8 cellular contexts compared by ENCODE assay signal in the genomic region with DNA sequence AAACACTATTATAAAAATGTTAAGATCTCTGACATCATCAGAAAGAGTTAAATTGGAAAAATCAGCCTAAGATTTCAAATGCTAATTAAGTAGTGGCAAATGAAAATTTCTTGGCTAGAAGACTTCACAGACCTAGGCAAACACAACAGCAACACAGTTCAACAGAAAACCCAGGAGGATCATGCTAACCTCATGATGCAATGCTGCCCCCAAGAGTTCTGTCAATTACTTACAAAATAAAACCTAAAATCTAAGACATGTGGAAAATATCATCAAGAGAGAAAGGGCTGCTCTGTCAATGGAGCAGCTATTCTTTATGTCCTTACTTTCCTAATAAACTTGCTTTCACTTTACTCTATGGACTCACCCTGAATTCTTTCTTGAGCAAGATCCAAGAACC. TPM values are rescaled to one million over a fixed set of nuclear protein-coding genes. Genes with fewer than 3 reads are reported as not detected.
DNase-seq lines count a peak whose midpoint lies in the region; ATAC-seq and TF ChIP-seq lines count a peak whose summit lies in the region.

No MANE protein-coding gene starts in this region.

- H3K36me3 ChIP-seq in neural cell (ENCODE audit: insufficient read depth, low read length) (no peaks in the 10 kb centered on the region), thyroid gland (no peaks in the 10 kb centered on the region)

- H2AFZ ChIP-seq in neural cell (ENCODE audit: low read depth, low read length), result no peak overlapping the region

- no peak overlapping the region for H3K27ac Mint-ChIP-seq in CD4-positive, alpha-beta T cell

- no peak for TF ChIP-seq POLR2A in thyroid gland (IDR thresholded peaks at IDR 0.05)

- no peak overlapping the region for H3K4me2 ChIP-seq in neural cell (ENCODE audit: low read length)

- POLR2A ChIA-PET in CD4-positive, alpha-beta T cell (lab: Charles Lee), result no interaction called here

- no peak for ATAC-seq in CD4-positive, alpha-beta T cell (ENCODE audit: poor library complexity)
- ATAC-seq in GM19351 (IDR thresholded peaks at IDR 0.05; ENCODE audit: unreplicated experiment) (peak; percentile 63), HG03045 (IDR thresholded peaks at IDR 0.05; ENCODE audit: unreplicated experiment) (no peak), omental fat pad (ENCODE audit: low FRiP score) (no peak)

- H3K9me2 ChIP-seq in neural cell (ENCODE audit: insufficient read depth, low read length), result no peaks in the 10 kb centered on the region

- no peaks in the 10 kb centered on the region for H3K9me3 ChIP-seq in CD4-positive, alpha-beta T cell (ENCODE audit: control insufficient read depth, low read length)
- H3K9me3 ChIP-seq in neural cell (ENCODE audit: low read length) (no peaks in the 10 kb centered on the region), thyroid gland (no peaks in the 10 kb centered on the region)

- no peaks in the 10 kb centered on the region for H4K20me1 ChIP-seq in neural cell (ENCODE audit: insufficient read depth)

- no peaks in the 10 kb centered on the region for H3F3A ChIP-seq in neural cell (ENCODE audit: insufficient read depth, low read length, poor library complexity, severe bottlenecking)

- peak in 5 of 10 experiments; percentile 1 to 9 (median 4) for DNase-seq in CD4-positive, alpha-beta T cell
- DNase-seq in RKO (ENCODE audit: low spot score), result peak; percentile 71
- DNase-seq in dermis microvascular lymphatic vessel endothelial cell (ENCODE audit: low read depth in 2 of 2), result peak; percentile 51 to 66
- no peak for DNase-seq in thyroid gland
- no peak for DNase-seq in omental fat pad (ENCODE audit: low spot score)

- H3K9me3 Mint-ChIP-seq in CD4-positive, alpha-beta T cell, result no peaks in the 10 kb centered on the region

- CTCF ChIA-PET in CD4-positive, alpha-beta T cell (lab: Charles Lee), result interaction anchor here (0.6 kb wide), 1 partner anchor 139 kb away, joined by 3 read pairs; no protein-coding TSS in a partner anchor

- no peaks in the 10 kb centered on the region for H3K4me1 Mint-ChIP-seq in CD4-positive, alpha-beta T cell (ENCODE audit: low read depth)

- H3K27ac ChIP-seq in CD4-positive, alpha-beta T cell (ENCODE audit: low read depth, low read length), result no peak overlapping the region
- H3K27ac ChIP-seq in neural cell (ENCODE audit: low read length) (no peak overlapping the region), thyroid gland (no peak overlapping the region)

- intact Hi-C loops in CD4-positive, alpha-beta T cell (cut with DNase I, micrococcal nuclease), result loop anchor here (2.0 to 10.0 kb wide), 3 partner anchors 226 to 549 kb away; partner anchors contain the start of gene GRPR (in 2 of the 2)
- intact Hi-C loops in thyroid gland (cut with DNase I), result no loop called here

- TF ChIP-seq RAD21 in neural cell (conservative IDR thresholded peaks at IDR 0.05), result peak; percentile 75

- no peaks in the 10 kb centered on the region for H3K27me3 Mint-ChIP-seq in CD4-positive, alpha-beta T cell

- peaks cover 12% of the 10 kb centered on the region for H3K36me3 Mint-ChIP-seq in CD4-positive, alpha-beta T cell (ENCODE audit: low read depth)

- TF ChIP-seq CTCF in CD4-positive, alpha-beta T cell (IDR thresholded peaks at IDR 0.05), result peak; percentile 50
- TF ChIP-seq CTCF in neural cell (IDR thresholded peaks at IDR 0.05; ENCODE audit: poor library complexity, severe bottlenecking), result peak; percentile 68
- peak in 2 of 6 experiments; percentile 14 to 20 for TF ChIP-seq CTCF in thyroid gland (IDR thresholded peaks at IDR 0.05)
- TF ChIP-seq CTCF in omental fat pad (IDR thresholded peaks at IDR 0.05), result no peak

- no peaks in the 10 kb centered on the region for H3K27me3 ChIP-seq in CD4-positive, alpha-beta T cell (ENCODE audit: control insufficient read depth, insufficient read depth, low read length)
- no peaks in the 10 kb centered on the region for H3K27me3 ChIP-seq in neural cell (ENCODE audit: insufficient read depth, low read depth, low read length)
- no peaks in the 10 kb centered on the region for H3K27me3 ChIP-seq in thyroid gland

- H3K9ac ChIP-seq in neural cell (ENCODE audit: low read length), result no peak overlapping the region

- H3K4me3 ChIP-seq in neural cell (ENCODE audit: low read length) (no peak overlapping the region), thyroid gland (replicated peaks in 1 of 3) (no peak overlapping the region)

- H3K79me2 ChIP-seq in neural cell (replicated peaks; ENCODE audit: insufficient read depth, low read length), result no peaks in the 10 kb centered on the region

- H3K4me1 ChIP-seq in thyroid gland, result no peaks in the 10 kb centered on the region

- no peak overlapping the region for H3K4me3 Mint-ChIP-seq in CD4-positive, alpha-beta T cell

- no peak for TF ChIP-seq EP300 in neural cell (conservative IDR thresholded peaks at IDR 0.05; ENCODE audit: poor library complexity, severe bottlenecking)

TF ChIP-seq in neural cell, 6 proteins besides CTCF, POLR2A, EP300 and RAD21:
- peak; percentile 75 for TF ChIP-seq SMC3 (conservative IDR thresholded peaks at IDR 0.05; ENCODE audit: poor library complexity)
- TF ChIP-seq REST (IDR thresholded peaks at IDR 0.05; ENCODE audit: borderline replicate concordance), result no peak
- TF ChIP-seq EZH2 (IDR thresholded peaks at IDR 0.05; ENCODE audit: borderline replicate concordance, insufficient read depth, low read length, poor library complexity, severe bottlenecking), result no peak
- no peak for TF ChIP-seq TAF1 (IDR thresholded peaks at IDR 0.05; ENCODE audit: low read depth)
- TF ChIP-seq POLR2AphosphoS5 (IDR thresholded peaks at IDR 0.05), result no peak
- TF ChIP-seq MXI1 (conservative IDR thresholded peaks at IDR 0.05; ENCODE audit: poor library complexity, severe bottlenecking), result no peak

RNA-seq across cellular contexts. Expression of gene S100G, which starts 21.0 kb away (rescaled TPM):
- total RNA-seq in CD4-positive, alpha-beta T cell, result not detected
- total RNA-seq in dermis microvascular lymphatic vessel endothelial cell, result not detected in 2 replicates
- polyA plus RNA-seq in neural cell, result not detected in 2 replicates
- not detected in 2 replicates for polyA minus RNA-seq in neural cell
- total RNA-seq in thyroid gland, result not detected
- not detected for total RNA-seq in omental fat pad

RNA-seq across cellular contexts. Expression of gene CTPS2, which starts 41.5 kb away (rescaled TPM):
- total RNA-seq in CD4-positive, alpha-beta T cell, result 1 to 10 TPM; 3.8 to 4.6 TPM
- total RNA-seq in dermis microvascular lymphatic vessel endothelial cell (11.8 and 13.0 TPM in 2 replicates), thyroid gland (10 to 100 TPM; 15.9 to 25.0 (median 19.3) TPM), omental fat pad (10 to 100 TPM in 1 of 4 donors, 1 to 10 TPM in 3; 5.4 to 14.7 (median 7.5) TPM)
- polyA plus RNA-seq in neural cell, result 17.1 and 18.9 TPM in 2 replicates
- 21.2 and 22.9 TPM in 2 replicates for polyA minus RNA-seq in neural cell

RNA-seq across cellular contexts. Expression of gene SYAP1, which starts 48.4 kb away (rescaled TPM):
- 10 to 100 TPM; 60.2 to 65.2 TPM for total RNA-seq in CD4-positive, alpha-beta T cell
- 22.4 and 30.4 TPM in 2 replicates for total RNA-seq in dermis microvascular lymphatic vessel endothelial cell
- polyA plus RNA-seq in neural cell, result 13.3 and 14.4 TPM in 2 replicates
- 20.0 and 23.7 TPM in 2 replicates for polyA minus RNA-seq in neural cell
- 10 to 100 TPM; 24.7 to 34.2 (median 31.0) TPM for total RNA-seq in thyroid gland
- 10 to 100 TPM; 15.0 to 33.5 (median 25.1) TPM for total RNA-seq in omental fat pad

Comparison
In these comparisons a context has a peak if more than half of its experiments do, and no peak if none do; other contexts are left out.
1. DNase-seq: peak in RKO (single experiment) and dermis microvascular lymphatic vessel endothelial cell (2 of 2); none in thyroid gland (0 of 2) and omental fat pad (single experiment).
2. CTCF ChIP-seq: peak in CD4-positive, alpha-beta T cell (single experiment) and neural cell (single experiment); none in omental fat pad (0 of 3).